Comparison of ENCODE assay signal across 8 cellular contexts in genomic region chr2:183038341-183039300, GRCh38. TPM values are rescaled to one million over a fixed set of nuclear protein-coding genes. Genes with fewer than 3 reads are reported as not detected.
DNase-seq lines count a peak whose midpoint lies in the region; ATAC-seq and TF ChIP-seq lines count a peak whose summit lies in the region.

TSS of gene NCKAP1 (minus strand) at chr2:183038457. CDS start at chr2:183038099, 358 bp downstream.

- peak within 1 kb of the TSS; percentile 86 for H2BK15ac ChIP-seq in mesenchymal stem cell (ENCODE audit: low read depth, poor library complexity, severe bottlenecking)

- no peak within 1 kb of the TSS for H2AK5ac ChIP-seq in mesenchymal stem cell (ENCODE audit: low read length, severe bottlenecking)

- peak within 1 kb of the TSS; percentile 99 to 100 for H3K18ac ChIP-seq in mesenchymal stem cell (ENCODE audit: low read depth in 1 of 2, low read length in 2 of 2)

- peak within 1 kb of the TSS; percentile 80 to 99 for H3K14ac ChIP-seq in mesenchymal stem cell (ENCODE audit: low read length in 2 of 2)

- peak within 1 kb of the TSS; percentile 97 for H3K4me2 ChIP-seq in mesenchymal stem cell (ENCODE audit: low read length, poor library complexity, severe bottlenecking)

- 3% methylated on average over 42 of the region's 68 CpGs for WGBS in mesenchymal stem cell

- H3K4me3 ChIP-seq in AG10803 (ENCODE audit: low read length) (peak within 1 kb of the TSS; percentile 81), mesenchymal stem cell (ENCODE audit: insufficient read depth in 1 of 2, low read depth in 1 of 2, low read length in 2 of 2) (peak within 1 kb of the TSS; percentile 96)

- H2BK5ac ChIP-seq in mesenchymal stem cell (ENCODE audit: low read depth, low read length, poor library complexity, severe bottlenecking), result peak within 1 kb of the TSS; percentile 89

- H3K27me3 ChIP-seq in mesenchymal stem cell (ENCODE audit: control insufficient read depth in 1 of 2, insufficient read depth in 1 of 2, low read length in 2 of 2), result no peaks in the 10 kb centered on the region

- peak within 1 kb of the TSS; percentile 97 for H3K9ac ChIP-seq in mesenchymal stem cell (ENCODE audit: low read length)

- H3K4me1 ChIP-seq in mesenchymal stem cell (ENCODE audit: control insufficient read depth, insufficient read depth, low read depth, low read length), result no peaks in the 10 kb centered on the region

- peak within 1 kb of the TSS; percentile 99 for H4K91ac ChIP-seq in mesenchymal stem cell (ENCODE audit: low read length)

- no peaks in the 10 kb centered on the region for H3K9me3 ChIP-seq in mesenchymal stem cell (ENCODE audit: control insufficient read depth, low read length)

- in situ Hi-C loops in endometrial microvascular endothelial cells (cut with HindIII; ENCODE audit: inconsistent ontology term, low pct_unique_long_range_greater_than_20kb, low sequenced_read_pairs), result no loop called here

- ATAC-seq in GM19025 (IDR thresholded peaks at IDR 0.05; ENCODE audit: low read depth, unreplicated experiment) (peak; percentile 80), HG03280 (IDR thresholded peaks at IDR 0.05; ENCODE audit: unreplicated experiment) (peak; percentile 84)

- peak within 1 kb of the TSS; percentile 93 for H4K8ac ChIP-seq in mesenchymal stem cell (ENCODE audit: low read length)

- no peaks in the 10 kb centered on the region for H3K36me3 ChIP-seq in mesenchymal stem cell (ENCODE audit: control insufficient read depth in 1 of 2, insufficient read depth in 2 of 2, low read depth in 1 of 2, low read length in 2 of 2)

- peak within 1 kb of the TSS in 1 of 2 experiments; percentile 78 for H2BK12ac ChIP-seq in mesenchymal stem cell (ENCODE audit: low read length in 2 of 2)

- H2BK120ac ChIP-seq in mesenchymal stem cell (ENCODE audit: low read depth, low read length), result peak within 1 kb of the TSS; percentile 100

- DNase-seq in AG10803 (ENCODE audit: low read depth) (peak; percentile 87), NCI-H774 (lab: John Stamatoyannopoulos, UW) (peak; percentile 78), mesenchymal stem cell (peak; percentile 85)
- DNase-seq in activated CD8-positive, alpha-beta memory T cell treated with anti-CD3 and anti-CD28 coated beads, Interleukin-2, amount 50 U/mL, for 48 hours, result peak; percentile 98
- peak; percentile 63 for DNase-seq in stimulated activated CD8-positive, alpha-beta memory T cell treated with anti-CD3 and anti-CD28 coated beads, Interleukin-12 subunit alpha, Interleukin-12 subunit beta, amount 100 ng/mL, for 1 hour (ENCODE audit: low read depth)

- H3K23ac ChIP-seq in mesenchymal stem cell (ENCODE audit: low read length in 2 of 2), result peak within 1 kb of the TSS in 1 of 2 experiments; percentile 96

- peak within 1 kb of the TSS; percentile 98 for H2AFZ ChIP-seq in mesenchymal stem cell (ENCODE audit: low read depth, low read length)

- peak; percentile 41 for TF ChIP-seq CTCF in AG10803 (conservative IDR thresholded peaks at IDR 0.05; ENCODE audit: low read length)

- H3K27ac ChIP-seq in mesenchymal stem cell (ENCODE audit: low read length, poor library complexity, severe bottlenecking), result peak within 1 kb of the TSS; percentile 57

- peak within 1 kb of the TSS; percentile 99 to 100 for H3K4ac ChIP-seq in mesenchymal stem cell (ENCODE audit: low read depth in 1 of 2, low read length in 2 of 2)

- no peaks in the 10 kb centered on the region for H3K79me1 ChIP-seq in mesenchymal stem cell (replicated peaks; ENCODE audit: low read length, poor library complexity, severe bottlenecking)

RNA-seq across cellular contexts. Expression of gene NCKAP1, which starts in this region (rescaled TPM):
- 163 TPM for total RNA-seq in endometrial microvascular endothelial cells (ENCODE audit: inconsistent ontology term)
- polyA plus RNA-seq in mesenchymal stem cell (2013, experiment 1 of 2), result 96.8 TPM
- polyA plus RNA-seq in mesenchymal stem cell (2013, experiment 2 of 2), result 101 TPM

Comparison
In these comparisons a context has a peak if more than half of its experiments do, and no peak if none do; other contexts are left out.
1. Peak in every context shown above with its lines: DNase-seq, ATAC-seq, H3K4me3 ChIP-seq and H3K27ac ChIP-seq.